ENCODE assay signal across 24 cellular contexts in the genomic region with DNA sequence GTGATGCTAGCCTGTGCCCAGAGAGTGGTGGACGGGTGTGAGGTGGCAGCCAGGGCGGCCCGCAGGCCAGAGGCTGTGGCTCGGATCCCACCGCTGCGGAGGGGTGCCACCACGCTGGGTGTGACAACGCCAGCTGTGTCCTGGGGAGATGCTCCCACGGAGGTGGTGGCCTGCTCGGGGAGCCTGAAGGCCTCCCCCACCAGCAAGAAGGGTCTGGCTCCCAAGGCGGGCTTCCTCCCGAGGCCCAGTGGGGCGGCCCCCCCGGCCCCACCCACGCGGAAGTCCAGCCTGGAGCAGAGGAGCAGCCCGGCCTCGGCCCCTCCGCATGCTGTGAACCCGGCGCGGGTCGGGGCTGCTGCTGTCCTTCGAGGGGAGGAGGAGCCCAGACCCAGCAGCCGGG.
"Had no signal": no experiment of that assay in that cellular context is flagged by ENCODE, and none has a peak within 500 bp of the region (broad histone marks: within the 10 kb centered on the region; RNA-seq: fewer than 3 reads in every experiment).

No MANE protein-coding gene starts in this region.

- H3K36me3 ChIP-seq: suprapubic skin, thoracic aorta, thyroid gland, tibial artery, transverse colon, upper lobe of right lung, uterus had no signal

- H3K9me3 ChIP-seq: stomach, suprapubic skin, testis, thoracic aorta, thyroid gland, tibial artery, tibial nerve, transverse colon, upper lobe of left lung, upper lobe of right lung, uterus, vagina had no signal

- H3K27me3 ChIP-seq: testis, thyroid gland, tibial nerve, transverse colon, upper lobe of left lung, upper lobe of right lung, uterus, vagina had no signal

- DNase-seq: stimulated activated CD4-positive, alpha-beta T cell treated with anti-CD3 and anti-CD28 coated beads, Interleukin-2, amount 100 ng/mL, for 48 hours; stimulated activated CD4-positive, alpha-beta T cell treated with anti-CD3 and anti-CD28 coated beads, Interleukin-4, amount 100 ng/mL, for 1 hour; stimulated activated CD4-positive, alpha-beta T cell treated with anti-CD3 and anti-CD28 coated beads, Interleukin-4, amount 100 ng/mL, for 24 hours; stimulated activated CD4-positive, alpha-beta T cell treated with anti-CD3 and anti-CD28 coated beads, Interleukin-4, amount 100 ng/mL, for 4 hours; stimulated activated CD8-positive, alpha-beta memory T cell treated with anti-CD3 and anti-CD28 coated beads, Interleukin-4, amount 100 ng/mL, for 48 hours; stimulated activated naive B cell treated with anti-CD40 and anti-IgM and Interleukin-4, amounts not matched to agents 10 μg/mL and 1 μg/mL and 100 μg/mL, for 72 hours; stimulated activated naive CD4-positive, alpha-beta T cell; stimulated activated naive CD4-positive, alpha-beta T cell treated with Interleukin-2 at 50 U/mL for 16 hours; stimulated activated naive CD8-positive, alpha-beta T cell treated with anti-CD3 and anti-CD28 coated beads, Interleukin-15, amount 100 ng/mL, for 72 hours; stimulated activated naive CD8-positive, alpha-beta T cell treated with anti-CD3 and anti-CD28 coated beads, Interleukin-15, Interleukin-2, amounts not matched to agents 100 U/mL and 50 U/mL, for 24 hours; stomach; substantia nigra; testis; thyroid gland; tibial artery; transverse colon; trophoblast cell; upper lobe of left lung; upper lobe of right lung; uterus had no signal

- H3K4me1 ChIP-seq: thyroid gland, tibial artery, tibial nerve, transverse colon, upper lobe of right lung, uterus had no signal

- H3K27ac ChIP-seq: stomach, suprapubic skin, testis, thoracic aorta, thyroid gland, tibial artery, tibial nerve, transverse colon, upper lobe of left lung, upper lobe of right lung, uterus, vagina had no signal

- H3K4me3 ChIP-seq: stomach, suprapubic skin, testis, thoracic aorta, thyroid gland, tibial artery, tibial nerve, transverse colon, upper lobe of left lung, upper lobe of right lung, uterus, vagina had no signal
